In the genomic region with DNA sequence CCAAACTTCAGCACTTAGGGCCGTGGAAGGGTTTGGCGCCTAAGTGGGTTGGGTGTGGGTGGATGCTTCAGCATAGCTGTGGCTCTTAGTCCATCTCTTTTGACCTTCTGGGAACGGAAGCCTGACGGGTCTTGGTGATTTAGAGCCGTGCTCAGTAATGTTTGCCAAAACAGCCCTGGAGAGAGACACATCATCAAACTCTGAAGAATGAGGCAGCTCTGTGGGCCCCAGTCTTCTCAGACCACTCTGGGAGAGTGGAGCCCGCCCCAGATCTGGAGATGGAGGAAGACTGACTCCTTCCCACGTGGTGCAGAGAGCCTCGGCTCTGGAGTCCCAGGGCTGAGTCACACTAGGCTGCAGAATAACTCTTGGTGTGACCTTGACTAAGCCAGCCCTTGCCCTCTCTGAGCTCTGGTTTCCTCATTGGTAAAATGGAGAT, we compare ENCODE assay signal across 14 cellular contexts.
DNase-seq lines count a peak whose midpoint lies in the region; ATAC-seq and TF ChIP-seq lines count a peak whose summit lies in the region.
"Had no signal": no experiment of that assay in that cellular context is flagged by ENCODE, and none has a peak within 500 bp of the region (broad histone marks: within the 10 kb centered on the region; RNA-seq: fewer than 3 reads in every experiment).

No MANE protein-coding gene starts in this region.

- H3K4me2 ChIP-seq in smooth muscle cell = peak overlapping the region; percentile 11

- H3F3A ChIP-seq in smooth muscle cell (ENCODE audit: low read depth) = peaks cover 28% of the 10 kb centered on the region

- no peaks in the 10 kb centered on the region for H3K9me3 ChIP-seq in smooth muscle cell (replicated peaks; ENCODE audit: low read depth)

- H3K79me2 ChIP-seq in smooth muscle cell (ENCODE audit: low read depth) = no peaks in the 10 kb centered on the region

- no peaks in the 10 kb centered on the region for H3K4me1 ChIP-seq in smooth muscle cell (ENCODE audit: low read depth)
- H3K4me1 ChIP-seq: sigmoid colon, stomach had no signal

- ATAC-seq in GM18517 (IDR thresholded peaks at IDR 0.05; ENCODE audit: unreplicated experiment) = no peak

- H3K27ac ChIP-seq in smooth muscle cell (ENCODE audit: low read depth) = peak overlapping the region; percentile 28
- H3K27ac ChIP-seq: cardiac muscle cell, sigmoid colon, stomach had no signal

- WGBS in smooth muscle cell (ENCODE audit: low lambda C conversion rate) = 20% methylated on average over 8 of the region's 8 CpGs

- H3K27me3 ChIP-seq in smooth muscle cell (ENCODE audit: low read depth) = no peaks in the 10 kb centered on the region
- H3K27me3 ChIP-seq: cardiac muscle cell, sigmoid colon had no signal

- H4K20me1 ChIP-seq in smooth muscle cell (ENCODE audit: low read depth) = no peaks in the 10 kb centered on the region

- H3K4me3 ChIP-seq in smooth muscle cell = no peak overlapping the region
- H3K4me3 ChIP-seq: cardiac muscle cell, sigmoid colon, stomach had no signal

- H2AFZ ChIP-seq in smooth muscle cell (ENCODE audit: low read depth) = no peak overlapping the region

- H3K36me3 ChIP-seq in smooth muscle cell (ENCODE audit: low read depth) = no peaks in the 10 kb centered on the region
- H3K36me3 ChIP-seq: cardiac muscle cell, sigmoid colon, stomach had no signal

- no peak overlapping the region for H3K9ac ChIP-seq in smooth muscle cell (ENCODE audit: low read depth)

- TF ChIP-seq CTCF in smooth muscle cell (IDR thresholded peaks at IDR 0.05; ENCODE audit: borderline replicate concordance, insufficient read depth, poor library complexity, severe bottlenecking) = no peak

- DNase-seq in GM04504 (ENCODE audit: low read depth) (peak; percentile 96), RPMI7951 (ENCODE audit: low read depth) (peak; percentile 91), fibroblast of peridontal ligament (ENCODE audit: extremely low read depth) (peak; percentile 58), smooth muscle cell (lab: John Stamatoyannopoulos, UW; ENCODE audit: unreplicated experiment) (no peak), NCI-H526 (lab: John Stamatoyannopoulos, UW) (no peak)
- DNase-seq in stimulated activated naive CD4-positive, alpha-beta T cell (lab: John Stamatoyannopoulos, UW) = no peak
- no peak for DNase-seq in stimulated activated CD4-positive, alpha-beta T cell treated with anti-CD3 and anti-CD28 coated beads, Interleukin-1b, Interleukin-23, amount 100 ng/mL, for 48 hours
- DNase-seq: activated gamma-delta T cell, endodermal cell, H7, sigmoid colon, stomach had no signal

Comparison
In these comparisons a context has a peak if more than half of its experiments do, and no peak if none do; other contexts are left out.
1. DNase-seq: peak in GM04504 (single experiment), RPMI7951 (single experiment) and fibroblast of peridontal ligament (single experiment); none in smooth muscle cell (single experiment), stimulated activated naive CD4-positive, alpha-beta T cell (0 of 6), NCI-H526 (0 of 2) and stimulated activated CD4-positive, alpha-beta T cell treated with anti-CD3 and anti-CD28 coated beads, Interleukin-1b, Interleukin-23, amount 100 ng/mL, for 48 hours (single experiment).